ENCODE assay signal across 8 cellular contexts in genomic region chr5:139635606-139636206, GRCh38. TPM values are rescaled to one million over a fixed set of nuclear protein-coding genes. Genes with fewer than 3 reads are reported as not detected.
DNase-seq lines count a peak whose midpoint lies in the region; ATAC-seq, FAIRE-seq and TF ChIP-seq lines count a peak whose summit lies in the region.

No MANE protein-coding gene starts in this region.

- peak; percentile 84 for TF ChIP-seq RAD21 in HepG2 (CRISPR knock-in tag; IDR thresholded peaks at IDR 0.05)

- no peaks in the 10 kb centered on the region for H3K9me3 ChIP-seq in colonic mucosa
- no peaks in the 10 kb centered on the region for H3K9me3 ChIP-seq in HepG2 (ENCODE audit: low read length)

- H3K4me3 ChIP-seq in colonic mucosa (no peak overlapping the region), HepG2 (replicated peaks in 1 of 3; ENCODE audit: insufficient read depth in 1 of 3, low read depth in 2 of 3, low read length in 3 of 3) (no peak overlapping the region)

- intact Hi-C loops in colonic mucosa (cut with DNase I) (loop anchor here (2.0 kb wide), 1 partner anchor 53 kb away; no protein-coding TSS in a partner anchor), HepG2 (cut with micrococcal nuclease; ENCODE audit: unreplicated experiment) (loop anchor here (10.0 kb wide), 1 partner anchor 209 kb away; no protein-coding TSS in a partner anchor)

- BruUV-seq in HepG2 (replicated peaks; lab: Mats Ljungman, UMichigan) = no TSS peak

- peak overlapping the region in 1 of 2 donors; percentile 82 for H3K9ac ChIP-seq in colonic mucosa (ENCODE audit: low read depth in 2 of 2, low read length in 2 of 2)
- H3K9ac ChIP-seq in HepG2 (ENCODE audit: insufficient read depth, low read depth, low read length) = no peak overlapping the region

- peak; percentile 10 for ATAC-seq in HepG2
- ATAC-seq in HG03097 (IDR thresholded peaks at IDR 0.05; ENCODE audit: low FRiP score, unreplicated experiment) = no peak

- H3K27ac ChIP-seq in colonic mucosa = peak overlapping the region; percentile 93
- peak overlapping the region; percentile 19 for H3K27ac ChIP-seq in HepG2 (ENCODE audit: extremely low read length, insufficient read depth, low read length)
- peak overlapping the region; percentile 60 for H3K27ac ChIP-seq in substantia nigra (ENCODE audit: low read depth, low read length, poor library complexity, severe bottlenecking)

- TF ChIP-seq CTCF in colonic mucosa (IDR thresholded peaks at IDR 0.05) (peak; percentile 55), HepG2 (CRISPR knock-in tag; IDR thresholded peaks at IDR 0.05) (peak; percentile 84)

- H3K4me1 ChIP-seq in colonic mucosa (peaks cover 20% of the 10 kb centered on the region), HepG2 (ENCODE audit: insufficient read depth, low read length) (peaks cover 75% of the 10 kb centered on the region)

- no peak overlapping the region for H2AFZ ChIP-seq in HepG2 (ENCODE audit: low read length)

- H3K79me2 ChIP-seq in HepG2 (ENCODE audit: insufficient read depth, low read length) = no peaks in the 10 kb centered on the region

- DNase-seq in ELR (ENCODE audit: low read depth) (peak; percentile 80), HTR-8/SVneo (ENCODE audit: insufficient read length, low spot score) (peak; percentile 78), SK-MEL-5 (ENCODE audit: low read depth, low spot score) (peak; percentile 66), colonic mucosa (peak; percentile 91), HepG2 (ENCODE audit: low spot score) (peak; percentile 70), substantia nigra (lab: John Stamatoyannopoulos, UW) (peak in 27 of 49 donors; percentile 28 to 76 (median 47))
- no peak for DNase-seq in stimulated activated CD4-positive, alpha-beta T cell treated with anti-CD3 and anti-CD28 coated beads, Interleukin-1b, Interleukin-23, amount 100 ng/mL, for 48 hours

- H3K36me3 ChIP-seq in colonic mucosa = no peaks in the 10 kb centered on the region
- no peaks in the 10 kb centered on the region for H3K36me3 ChIP-seq in HepG2 (replicated peaks in 1 of 2; ENCODE audit: control insufficient read depth in 1 of 2, insufficient read depth in 2 of 2, low read length in 2 of 2)

- TF ChIP-seq POLR2A in HepG2 (IDR thresholded peaks at IDR 0.05; ENCODE audit: insufficient read depth in 1 of 2, low read depth in 2 of 2, low read length in 2 of 2) = no peak

- POLR2A ChIA-PET in HepG2 (lab: Yijun Ruan, JAX) = interaction anchor here (0.7 to 4.6 kb wide), 10 partner anchors 11 to 133 kb away, joined by 3 to 95 read pairs (median 5); partner anchors contain the start of gene CXXC5

- FAIRE-seq in HTR-8/SVneo (lab: Jason Lieb, UNC) (no peak), HepG2 (lab: Jason Lieb, UNC) (peak; percentile 72)

- H3K4me2 ChIP-seq in HepG2 (ENCODE audit: low read depth, low read length) = peak overlapping the region; percentile 85

- in situ Hi-C loops in SK-MEL-5 (cut with HindIII; ENCODE audit: low pct_unique_long_range_greater_than_20kb, low sequenced_read_pairs) (no loop called here), HepG2 (cut with HindIII; ENCODE audit: extremely low pct_ligation_motif_present, low pct_unique_long_range_greater_than_20kb) (loop anchor here (5.0 to 25.0 kb wide), 2 partner anchors 72 to 327 kb away; no protein-coding TSS in a partner anchor)

- H4K20me1 ChIP-seq in HepG2 (ENCODE audit: insufficient read depth, low read length) = no peaks in the 10 kb centered on the region

- TF ChIP-seq EP300 in HepG2 (IDR thresholded peaks at IDR 0.05; ENCODE audit: low read depth in 2 of 2, low read length in 2 of 2) (no peak), HepG2 (CRISPR knock-in tag; IDR thresholded peaks at IDR 0.05; ENCODE audit: borderline replicate concordance) (no peak)

- no peaks in the 10 kb centered on the region for H3K27me3 ChIP-seq in colonic mucosa
- H3K27me3 ChIP-seq in HepG2 (ENCODE audit: control insufficient read depth in 1 of 2, insufficient read depth in 2 of 2, low read length in 2 of 2) = no peaks in the 10 kb centered on the region

- CTCF ChIA-PET in HepG2 (lab: Yijun Ruan, JAX; ENCODE audit: low intra/inter-chr PET ratio, low total read pairs) = interaction anchor here (1.8 to 2.9 kb wide), 3 partner anchors 14 to 130 kb away, joined by 10 to 19 read pairs (median 10); no protein-coding TSS in a partner anchor

TF ChIP-seq in HepG2, 621 proteins besides CTCF, POLR2A, EP300 and RAD21 (continues in another document):
- no peak for TF ChIP-seq ZSCAN21 (CRISPR knock-in tag; IDR thresholded peaks at IDR 0.05; ENCODE audit: borderline replicate concordance)
- TF ChIP-seq NFIC (IDR thresholded peaks at IDR 0.05; ENCODE audit: low read length) = no peak
- peak; percentile 50; the same call in 1 of the 2 replicates for TF ChIP-seq SMC3 (IDR thresholded peaks at IDR 0.05; ENCODE audit: low read length)
- TF ChIP-seq SAP130 (CRISPR knock-in tag; IDR thresholded peaks at IDR 0.05; ENCODE audit: low read depth) = peak; percentile 37; the same call in 1 of the 2 replicates
- TF ChIP-seq ZNF34 (CRISPR knock-in tag; IDR thresholded peaks at IDR 0.05; ENCODE audit: borderline replicate concordance) = no peak
- TF ChIP-seq ZNF615 (CRISPR knock-in tag; IDR thresholded peaks at IDR 0.05; ENCODE audit: borderline replicate concordance) = peak; percentile 62; the same call in 1 of the 2 replicates
- no peak for TF ChIP-seq ZNF510 (CRISPR knock-in tag; IDR thresholded peaks at IDR 0.05; ENCODE audit: low read depth)
- TF ChIP-seq HNF1B (CRISPR knock-in tag; IDR thresholded peaks at IDR 0.05) = 0 out of 2 replicates have a peak, but pooled peaks have one; percentile 21
- no peak for TF ChIP-seq ZNF430 (CRISPR knock-in tag; IDR thresholded peaks at IDR 0.05)
- no peak for TF ChIP-seq NONO (IDR thresholded peaks at IDR 0.05)
- peak; percentile 35; the same call in 1 of the 2 replicates for TF ChIP-seq NONO (CRISPR knock-in tag; conservative IDR thresholded peaks at IDR 0.05)
- TF ChIP-seq ELK4 (CRISPR knock-in tag; IDR thresholded peaks at IDR 0.05; ENCODE audit: borderline replicate concordance) = no peak
- no peak for TF ChIP-seq ZNF841 (CRISPR knock-in tag; IDR thresholded peaks at IDR 0.05; ENCODE audit: borderline replicate concordance)

RNA-seq across cellular contexts. Expression of gene CXXC5, which starts 12.4 kb away (rescaled TPM):
- 14.7 and 16.6 TPM in 2 replicates for total RNA-seq in SK-MEL-5 (2014; rRNA removed; shearing (Covaris generic))
- polyA plus RNA-seq in SK-MEL-5 (2015; cell fraction: cytosol; rRNA removed) = 26.0 and 27.1 TPM in 2 replicates
- polyA plus RNA-seq in SK-MEL-5 (2015; cell fraction: nucleus; rRNA removed) = 8.5 and 12.6 TPM in 2 replicates
- total RNA-seq in colonic mucosa (10 to 100 TPM; 32.3 to 40.4 TPM), HepG2 (2016; rRNA removed; fragmentation: Illumina TruSeq; extraction: Trizol) (30.7 and 33.0 TPM in 2 replicates)
- 7.4 and 8.6 TPM in 2 replicates for total RNA-seq in HepG2 (2016; cell fraction: cytosol; rRNA removed; fragmentation: Illumina TruSeq; extraction: Trizol; ENCODE audit: low read depth)
- 30.5 and 33.5 TPM in 2 replicates for total RNA-seq in HepG2 (2016; cell fraction: insoluble cytoplasmic fraction; rRNA removed; fragmentation: Illumina TruSeq; extraction: Trizol)
- 32.7 and 37.9 TPM in 2 replicates for total RNA-seq in HepG2 (2016; cell fraction: membrane; rRNA removed; fragmentation: Illumina TruSeq; extraction: Trizol)
- total RNA-seq in HepG2 (2016; cell fraction: nucleus; rRNA removed; fragmentation: Illumina TruSeq; extraction: Trizol) = 17.6 and 21.1 TPM in 2 replicates
- polyA plus RNA-seq in HepG2 (2011; rRNA removed) = 27.9 and 32.3 TPM in 2 replicates
- polyA plus RNA-seq in HepG2 (2011; cell fraction: cytosol; rRNA removed) = 20.7 and 35.7 TPM in 2 replicates
- polyA plus RNA-seq in HepG2 (2011; cell fraction: nucleus; rRNA removed) = 20.0 and 30.1 TPM in 2 replicates
- 21.9 and 26.2 TPM in 2 replicates for polyA plus RNA-seq in HepG2 (2012)
- 7.7 and 8.6 TPM in 2 replicates for polyA plus RNA-seq in HepG2 (2016; cell fraction: cytosol; fragmentation: Illumina TruSeq; extraction: Trizol; ENCODE audit: low read depth)
- polyA plus RNA-seq in HepG2 (2016; cell fraction: insoluble cytoplasmic fraction; fragmentation: Illumina TruSeq; extraction: Trizol; ENCODE audit: low read depth) = 46.9 and 51.9 TPM in 2 replicates
- polyA plus RNA-seq in HepG2 (2016; cell fraction: membrane; fragmentation: Illumina TruSeq; extraction: Trizol; ENCODE audit: low read depth) = 30.1 and 31.3 TPM in 2 replicates
- 39.0 and 44.0 TPM in 2 replicates for polyA plus RNA-seq in HepG2 (2016; cell fraction: nucleus; fragmentation: Illumina TruSeq; extraction: Trizol; ENCODE audit: insufficient read depth, low read depth)
- polyA minus RNA-seq in HepG2 (2011; rRNA and poly(A)+ RNA removed; ENCODE audit: low replicate concordance) = 13.2 and 63.5 TPM in 2 replicates
- 26.9 and 37.6 TPM in 2 replicates for polyA minus RNA-seq in HepG2 (2011; cell fraction: cytosol; rRNA and poly(A)+ RNA removed)
- 18.7 and 20.6 TPM in 2 replicates for polyA minus RNA-seq in HepG2 (2011; cell fraction: nucleus; rRNA and poly(A)+ RNA removed)

Comparison
In these comparisons a context has a peak if more than half of its experiments do, and no peak if none do; other contexts are left out.
1. H3K27ac ChIP-seq: peak in every context shown above with its lines; median percentile 93 in colonic mucosa; 60 in substantia nigra; 19 in HepG2.